22 cellular contexts compared by ENCODE assay signal in genomic region chr5:10019236-10019635, GRCh38.
DNase-seq lines count a peak whose midpoint lies in the region; ATAC-seq, FAIRE-seq and TF ChIP-seq lines count a peak whose summit lies in the region.
"Had no signal": no experiment of that assay in that cellular context is flagged by ENCODE, and none has a peak within 500 bp of the region (broad histone marks: within the 10 kb centered on the region; RNA-seq: fewer than 3 reads in every experiment).

No MANE protein-coding gene starts in this region.

- peak overlapping the region; percentile 39; the same call in 1 of the 3 replicates for H3K4me2 ChIP-seq in A549
- H3K4me2 ChIP-seq in astrocyte (ENCODE audit: low read length), result no peak overlapping the region
- H3K4me2 ChIP-seq: SK-N-SH had no signal

- no peak overlapping the region for H3K4me3 Mint-ChIP-seq in HFFc6
- no peak overlapping the region for H3K4me3 Mint-ChIP-seq in astrocyte (ENCODE audit: unreplicated experiment)
- H3K4me3 Mint-ChIP-seq: CD8-positive, alpha-beta memory T cell had no signal

- ATAC-seq in A549, result no peak
- ATAC-seq: HepG2 had no signal

- H3K27me3 ChIP-seq in astrocyte (ENCODE audit: insufficient read depth, low read length) (no peaks in the 10 kb centered on the region), prostate gland (replicated peaks; ENCODE audit: insufficient read depth) (no peaks in the 10 kb centered on the region)

- H3K27me3 Mint-ChIP-seq in HFFc6 (ENCODE audit: insufficient read depth), result no peaks in the 10 kb centered on the region
- no peaks in the 10 kb centered on the region for H3K27me3 Mint-ChIP-seq in astrocyte (ENCODE audit: low read depth, unreplicated experiment)
- H3K27me3 Mint-ChIP-seq: CD8-positive, alpha-beta memory T cell had no signal

- H3K27ac Mint-ChIP-seq in HFFc6 (peak overlapping the region; percentile 88), astrocyte (ENCODE audit: unreplicated experiment) (peak overlapping the region; percentile 53)
- H3K27ac Mint-ChIP-seq: CD8-positive, alpha-beta memory T cell had no signal

- FAIRE-seq in A549 (lab: Jason Lieb, UNC) (no peak), astrocyte (lab: Jason Lieb, UNC) (no peak)
- FAIRE-seq: HepG2 had no signal

- H3K4me1 ChIP-seq in A549, result peaks cover 12% of the 10 kb centered on the region; the same call in 2 of the 3 replicates
- peaks cover 16% of the 10 kb centered on the region for H3K4me1 ChIP-seq in astrocyte (ENCODE audit: insufficient read depth, low read length)
- H3K4me1 ChIP-seq in prostate gland (replicated peaks), result no peaks in the 10 kb centered on the region

- H3K36me3 Mint-ChIP-seq in HFFc6 (ENCODE audit: low read depth) (peaks cover 21% of the 10 kb centered on the region), astrocyte (ENCODE audit: low read depth, unreplicated experiment) (no peaks in the 10 kb centered on the region)
- H3K36me3 Mint-ChIP-seq: CD8-positive, alpha-beta memory T cell had no signal

- no peaks in the 10 kb centered on the region for H4K20me1 ChIP-seq in astrocyte (ENCODE audit: insufficient read depth, low read length)

- no peak for TF ChIP-seq RAD21 in A549 (conservative IDR thresholded peaks at IDR 0.05 in 1 of 2, IDR thresholded peaks at IDR 0.05 in 1 of 2)

- H3K4me3 ChIP-seq in A549 (no peak overlapping the region), astrocyte (ENCODE audit: insufficient read depth, low read depth, low read length) (no peak overlapping the region), fibroblast of pulmonary artery (replicated peaks; ENCODE audit: low read depth, low read length) (no peak overlapping the region), prostate gland (no peak overlapping the region)

- H2AFZ ChIP-seq in astrocyte (ENCODE audit: low read depth, low read length), result no peak overlapping the region

- no peak for TF ChIP-seq EP300 in A549 (IDR thresholded peaks at IDR 0.05)

- intact Hi-C loops in prostate gland (cut with DNase I), result no loop called here

- H3K9me3 ChIP-seq in A549 (peaks cover 9% of the 10 kb centered on the region; the same call in 2 of the 3 replicates), astrocyte (ENCODE audit: insufficient read depth, low read depth, low read length) (no peaks in the 10 kb centered on the region), prostate gland (no peaks in the 10 kb centered on the region)

- POLR2A ChIA-PET in A549 (lab: Yijun Ruan, JAX), result no interaction called here

- TF ChIP-seq CTCF in A549 (IDR thresholded peaks at IDR 0.05) (no peak), HFFc6 (IDR thresholded peaks at IDR 0.05) (no peak), astrocyte (IDR thresholded peaks at IDR 0.05; ENCODE audit: insufficient read depth, low read depth, low read length) (no peak), fibroblast of pulmonary artery (IDR thresholded peaks at IDR 0.05; ENCODE audit: low read length, missing control alignments) (no peak), prostate gland (IDR thresholded peaks at IDR 0.05) (no peak)

- H3K4me1 Mint-ChIP-seq in HFFc6 (ENCODE audit: low read depth) (peaks cover 39% of the 10 kb centered on the region), astrocyte (ENCODE audit: low read depth, unreplicated experiment) (peaks cover 11% of the 10 kb centered on the region)
- H3K4me1 Mint-ChIP-seq: CD8-positive, alpha-beta memory T cell had no signal

- H3K9ac ChIP-seq in astrocyte (ENCODE audit: low read length), result peak overlapping the region; percentile 4

- peaks cover 5% of the 10 kb centered on the region; the same call in 1 of the 2 replicates for H3K9me3 Mint-ChIP-seq in HFFc6
- H3K9me3 Mint-ChIP-seq in astrocyte (ENCODE audit: unreplicated experiment), result no peaks in the 10 kb centered on the region

- H3K79me2 ChIP-seq in astrocyte (ENCODE audit: insufficient read depth, low read length), result no peaks in the 10 kb centered on the region

- TF ChIP-seq POLR2A in A549 (IDR thresholded peaks at IDR 0.05; ENCODE audit: low read length) (no peak), prostate gland (IDR thresholded peaks at IDR 0.05) (no peak)

- H3K27ac ChIP-seq in A549 (peak overlapping the region in 1 of 2 experiments; percentile 71; a peak in 3 of 6 replicates), astrocyte (ENCODE audit: low read depth, low read length) (peak overlapping the region; percentile 87), prostate gland (no peak overlapping the region)
- H3K27ac ChIP-seq: C4-2B had no signal

- H3K36me3 ChIP-seq in astrocyte (ENCODE audit: insufficient read depth, low read length) (no peaks in the 10 kb centered on the region), prostate gland (no peaks in the 10 kb centered on the region)

- DNase-seq in A549 (ENCODE audit: low read depth in 1 of 2, low spot score in 1 of 2) (no peak), HFFc6 (no peak), astrocyte (ENCODE audit: low read depth) (no peak), fibroblast of pulmonary artery (ENCODE audit: low read depth) (peak; percentile 54), NCI-H524 treated with DMSO at 0.1 percent for 48 hours (lab: John Stamatoyannopoulos, UW) (no peak), NCI-H1092 treated with DMSO at 0.1 percent for 48 hours (lab: John Stamatoyannopoulos, UW) (no peak), prostate gland (ENCODE audit: low spot score) (no peak), amniotic stem cell (lab: John Stamatoyannopoulos, UW) (no peak)
- DNase-seq: 8988T; CD8-positive, alpha-beta memory T cell; GF-D8; KBM-7; NCI-H1092; NCI-H146; NCI-H2029; NCI-H345; NCI-H524; NCI-H82; SHP77; SK-N-SH had no signal

- CTCF ChIA-PET in A549 (lab: Yijun Ruan, JAX), result interaction anchor here (0.7 kb wide), 1 partner anchor 12 kb away, joined by 3 read pairs; no protein-coding TSS in a partner anchor

- 12% methylated on average over 2 of the region's 2 CpGs for WGBS in A549 (ENCODE audit: missing lambda C conversion rate)
- 29% methylated on average over 2 of the region's 2 CpGs for WGBS in prostate gland

TF ChIP-seq in A549, 52 proteins besides CTCF, POLR2A, EP300 and RAD21:
- TF ChIP-seq ATOH8 (CRISPR knock-in tag; IDR thresholded peaks at IDR 0.05; ENCODE audit: low read depth) (no peak), CEBPB (IDR thresholded peaks at IDR 0.05) (no peak), RFX5 (IDR thresholded peaks at IDR 0.05) (no peak), ELK1 (IDR thresholded peaks at IDR 0.05; ENCODE audit: low read depth, low read length) (no peak), GATA3 (IDR thresholded peaks at IDR 0.05; ENCODE audit: borderline replicate concordance) (no peak), JUNB (IDR thresholded peaks at IDR 0.05) (no peak), HEYL (CRISPR knock-in tag; IDR thresholded peaks at IDR 0.05) (no peak), POLR2AphosphoS2 (conservative IDR thresholded peaks at IDR 0.05; ENCODE audit: low read length) (no peak), NPAS2 (CRISPR knock-in tag; IDR thresholded peaks at IDR 0.05; ENCODE audit: borderline replicate concordance) (no peak), RNF2 (IDR thresholded peaks at IDR 0.05; ENCODE audit: borderline replicate concordance, low read depth) (no peak), SMC3 (IDR thresholded peaks at IDR 0.05) (no peak), CBX2 (IDR thresholded peaks at IDR 0.05; ENCODE audit: borderline replicate concordance, low read depth) (no peak), MAFK (IDR thresholded peaks at IDR 0.05; ENCODE audit: partially characterized antibody) (no peak), ZSCAN20 (CRISPR knock-in tag; IDR thresholded peaks at IDR 0.05) (no peak), CHD2 (IDR thresholded peaks at IDR 0.05; ENCODE audit: low read length, partially characterized antibody) (no peak), HOXB5 (CRISPR knock-in tag; IDR thresholded peaks at IDR 0.05) (no peak), HDAC2 (IDR thresholded peaks at IDR 0.05) (no peak), NFE2L2 (conservative IDR thresholded peaks at IDR 0.05; ENCODE audit: low read length) (no peak), CHD4 (IDR thresholded peaks at IDR 0.05; ENCODE audit: borderline replicate concordance) (no peak)
